In genomic region chr13:33307820-33308219, GRCh38 we compare ENCODE assay signal across 1 cellular context.
TF ChIP-seq lines count a peak whose summit lies in the region.

No MANE protein-coding gene starts in this region.

TF ChIP-seq in SK-N-SH, 30 proteins besides CTCF, POLR2A, EP300 and RAD21 (continued from another document):
- TF ChIP-seq, protein P1, sequence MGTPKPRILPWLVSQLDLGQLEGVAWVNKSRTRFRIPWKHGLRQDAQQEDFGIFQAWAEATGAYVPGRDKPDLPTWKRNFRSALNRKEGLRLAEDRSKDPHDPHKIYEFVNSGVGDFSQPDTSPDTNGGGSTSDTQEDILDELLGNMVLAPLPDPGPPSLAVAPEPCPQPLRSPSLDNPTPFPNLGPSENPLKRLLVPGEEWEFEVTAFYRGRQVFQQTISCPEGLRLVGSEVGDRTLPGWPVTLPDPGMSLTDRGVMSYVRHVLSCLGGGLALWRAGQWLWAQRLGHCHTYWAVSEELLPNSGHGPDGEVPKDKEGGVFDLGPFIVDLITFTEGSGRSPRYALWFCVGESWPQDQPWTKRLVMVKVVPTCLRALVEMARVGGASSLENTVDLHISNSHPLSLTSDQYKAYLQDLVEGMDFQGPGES (IDR thresholded peaks at IDR 0.05; ENCODE audit: low read depth, low read length), result no peak
- TF ChIP-seq RFX5 (IDR thresholded peaks at IDR 0.05; ENCODE audit: low read length), result no peak
- TF ChIP-seq NRF1 (IDR thresholded peaks at IDR 0.05; ENCODE audit: low read depth, low read length), result no peak
- TF ChIP-seq TEAD4 (IDR thresholded peaks at IDR 0.05; ENCODE audit: borderline replicate concordance, insufficient read depth), result peak; percentile 58; the same call in 1 of the 2 replicates
- no peak for TF ChIP-seq TAF1 (IDR thresholded peaks at IDR 0.05; ENCODE audit: borderline replicate concordance, low read depth, low read length)
- TF ChIP-seq JUND (IDR thresholded peaks at IDR 0.05), result peak; percentile 69
